8 cellular contexts compared by ENCODE assay signal in genomic region chr9:81609782-81610738, GRCh38.
DNase-seq lines count a peak whose midpoint lies in the region; ATAC-seq and TF ChIP-seq lines count a peak whose summit lies in the region.

No MANE protein-coding gene starts in this region.

- H3K4me1 ChIP-seq in IMR-90 (ENCODE audit: control insufficient read depth, insufficient read depth, low read length): peaks cover 16% of the 10 kb centered on the region

- 0 out of 2 replicates have a peak overlapping the region, but pooled peaks have one; percentile 3 for H3K4ac ChIP-seq in IMR-90 (ENCODE audit: low read depth, low read length)

- no peak overlapping the region for H3K23ac ChIP-seq in IMR-90 (ENCODE audit: low read depth, low read length)

- no peak for TF ChIP-seq RAD21 in IMR-90 (IDR thresholded peaks at IDR 0.05; ENCODE audit: low read length)

- H3K4me3 Mint-ChIP-seq in brain: peak overlapping the region in 1 of 5 experiments; percentile 15
- H3K4me3 Mint-ChIP-seq in natural killer cell: peak overlapping the region; percentile 70

- H3K9me3 Mint-ChIP-seq in brain: peaks cover 0 to 7% (median 0%) of the 10 kb centered on the region in 5 experiments
- no peaks in the 10 kb centered on the region for H3K9me3 Mint-ChIP-seq in natural killer cell

- dilution Hi-C loops in IMR-90 (cut with HindIII; ENCODE audit: low sequenced_read_pairs, unreplicated experiment): no loop called here

- no peak overlapping the region for H4K5ac ChIP-seq in IMR-90 (ENCODE audit: low read depth, low read length)

- 67% methylated on average over 2 of the region's 8 CpGs; no CpG with 5 or more reads in 1 of the 2 experiments for WGBS in IMR-90 (ENCODE audit: extremely low coverage in 2 of 2, insufficient read length in 1 of 2), 2 experiments

- peak overlapping the region; percentile 37; the same call in 1 of the 2 replicates for H4K91ac ChIP-seq in IMR-90 (ENCODE audit: insufficient read depth, low read depth, low read length)

- POLR2A ChIA-PET in IMR-90 (lab: Charles Lee; ENCODE audit: unreplicated experiment): no interaction called here

- CTCF ChIA-PET in IMR-90 (lab: Yijun Ruan, JAX): interaction anchor here (0.8 kb wide), 1 partner anchor 10 kb away, joined by 4 read pairs; no protein-coding TSS in a partner anchor

- no peak overlapping the region for H2AK9ac ChIP-seq in IMR-90 (replicated peaks; ENCODE audit: low read depth, low read length, poor library complexity)

- no peak overlapping the region for H2BK5ac ChIP-seq in IMR-90 (ENCODE audit: low read depth, low read length, poor library complexity, severe bottlenecking)

- H3K9me3 ChIP-seq in IMR-90 (ENCODE audit: control insufficient read depth, insufficient read depth, low read length): no peaks in the 10 kb centered on the region

- TF ChIP-seq CTCF in IMR-90 (conservative IDR thresholded peaks at IDR 0.05; ENCODE audit: low read depth, low read length): no peak
- no peak for TF ChIP-seq CTCF in brain (conservative IDR thresholded peaks at IDR 0.05)
- no peak for TF ChIP-seq CTCF in natural killer cell (IDR thresholded peaks at IDR 0.05)

- no peak overlapping the region for H4K8ac ChIP-seq in IMR-90 (ENCODE audit: low read depth in 2 of 2, low read length in 2 of 2)

- H3K36me3 ChIP-seq in IMR-90 (ENCODE audit: control insufficient read depth, insufficient read depth, low read length): peaks cover 42% of the 10 kb centered on the region

- peak; percentile 23 for DNase-seq in ELR (ENCODE audit: low read depth)
- DNase-seq in IMR-90: peak; percentile 40
- DNase-seq in natural killer cell: no peak
- no peak for DNase-seq in activated T-cell treated with anti-CD3 and anti-CD28 coated beads, Interleukin-2, amount 50 U/mL, for 1 hour
- no peak for DNase-seq in stimulated activated CD8-positive, alpha-beta memory T cell treated with anti-CD3 and anti-CD28 coated beads, Interleukin-4, amount 100 ng/mL, for 48 hours
- DNase-seq in activated CD8-positive, alpha-beta memory T cell treated with anti-CD3 and anti-CD28 coated beads for 24 hours: no peak
- DNase-seq in NCI-H345 (lab: John Stamatoyannopoulos, UW): no peak

- peak overlapping the region; percentile 48; the same call in 1 of the 2 replicates for H3K18ac ChIP-seq in IMR-90 (ENCODE audit: low read depth, low read length)

- in situ Hi-C loops in IMR-90 (cut with MboI; ENCODE audit: low sequenced_read_pairs): no loop called here

- TF ChIP-seq POLR2A in IMR-90 (IDR thresholded peaks at IDR 0.05; ENCODE audit: low read depth, low read length): no peak

- peak overlapping the region; percentile 30; the same call in 1 of the 2 replicates for H2BK120ac ChIP-seq in IMR-90 (ENCODE audit: low read depth, low read length)

- peaks cover 38% of the 10 kb centered on the region for H3K4me1 Mint-ChIP-seq in brain
- H3K4me1 Mint-ChIP-seq in natural killer cell: peaks cover 22 to 32% of the 10 kb centered on the region in 2 donors

- no peak overlapping the region for H2AFZ ChIP-seq in IMR-90 (replicated peaks; ENCODE audit: low read length, poor library complexity)

- H3K14ac ChIP-seq in IMR-90 (replicated peaks; ENCODE audit: low read depth, low read length): peak overlapping the region; percentile 23; the same call in 1 of the 2 replicates

- BruUV-seq in IMR-90 (replicated peaks; lab: Mats Ljungman, UMichigan): no TSS peak

- peak overlapping the region; percentile 3; the same call in 1 of the 2 replicates for H2BK20ac ChIP-seq in IMR-90 (ENCODE audit: low read depth, low read length)

- H3K27me3 Mint-ChIP-seq in brain: no peaks in the 10 kb centered on the region
- H3K27me3 Mint-ChIP-seq in natural killer cell (ENCODE audit: low read depth in 2 of 2): no peaks in the 10 kb centered on the region

- H3K79me1 ChIP-seq in IMR-90 (ENCODE audit: low read depth in 1 of 2, low read length in 2 of 2): peaks cover 4 to 18% of the 10 kb centered on the region in 2 experiments; a peak in 2 of 4 replicates

- H3K4me3 ChIP-seq in IMR-90 (ENCODE audit: insufficient read depth, low read depth, low read length): no peak overlapping the region

- H3K36me3 Mint-ChIP-seq in brain: peaks cover 99% of the 10 kb centered on the region
- H3K36me3 Mint-ChIP-seq in natural killer cell: peaks cover 12% of the 10 kb centered on the region

- ATAC-seq in IMR-90 (ENCODE audit: low read depth) (peak; percentile 19; the same call in 1 of the 2 replicates), natural killer cell (peak in 2 of 3 donors; percentile 84)

- intact Hi-C loops in IMR-90 (cut with micrococcal nuclease) (loop anchor here (5.0 kb wide), 1 partner anchor 77 kb away; the partner anchor contains the start of gene TLE1), natural killer cell (cut with micrococcal nuclease) (no loop called here)

- no peak overlapping the region for H2AK5ac ChIP-seq in IMR-90 (ENCODE audit: low read depth, low read length)

- H3K9ac ChIP-seq in IMR-90 (ENCODE audit: low read depth, low read length): no peak overlapping the region

- H4K20me1 ChIP-seq in IMR-90 (ENCODE audit: insufficient read depth, low read length): no peaks in the 10 kb centered on the region

- H3K56ac ChIP-seq in IMR-90 (ENCODE audit: extremely low read depth, insufficient read depth, low read length): no peak overlapping the region

- no peak overlapping the region for H3K4me2 ChIP-seq in IMR-90 (ENCODE audit: low read depth, low read length)

- H3K27ac Mint-ChIP-seq in brain (peak overlapping the region in 4 of 5 experiments; percentile 13 to 85 (median 58)), natural killer cell (peak overlapping the region; percentile 78 to 80)

- peak overlapping the region; percentile 37; the same call in 1 of the 3 replicates for H2BK15ac ChIP-seq in IMR-90 (ENCODE audit: low read depth, low read length)

- no peaks in the 10 kb centered on the region for H3K27me3 ChIP-seq in IMR-90 (ENCODE audit: control insufficient read depth, insufficient read depth, low read length)

- peaks cover 8% of the 10 kb centered on the region; the same call in 1 of the 2 replicates for H3K9me1 ChIP-seq in IMR-90 (ENCODE audit: insufficient read depth, low read length)

- no peak overlapping the region for H3K27ac ChIP-seq in IMR-90 (ENCODE audit: insufficient read depth, low read length)

TF ChIP-seq in IMR-90, 13 proteins besides CTCF, POLR2A, EP300 and RAD21:
- TF ChIP-seq MAZ (IDR thresholded peaks at IDR 0.05; ENCODE audit: borderline replicate concordance, low read depth, low read length): no peak
- no peak for TF ChIP-seq MAFK (IDR thresholded peaks at IDR 0.05; ENCODE audit: low read depth, low read length)
- TF ChIP-seq USF2 (IDR thresholded peaks at IDR 0.05; ENCODE audit: low read depth, low read length): no peak
- TF ChIP-seq BHLHE40 (IDR thresholded peaks at IDR 0.05; ENCODE audit: low read depth, low read length): no peak
TF ChIP-seq in IMR-90: peak in this region for 0.

Comparison
In these comparisons a context has a peak if more than half of its experiments do, and no peak if none do; other contexts are left out.
1. DNase-seq: peak in ELR (single experiment) and IMR-90 (single experiment); none in natural killer cell (single experiment), activated T-cell treated with anti-CD3 and anti-CD28 coated beads, Interleukin-2, amount 50 U/mL, for 1 hour (single experiment), stimulated activated CD8-positive, alpha-beta memory T cell treated with anti-CD3 and anti-CD28 coated beads, Interleukin-4, amount 100 ng/mL, for 48 hours (single experiment), activated CD8-positive, alpha-beta memory T cell treated with anti-CD3 and anti-CD28 coated beads for 24 hours (single experiment) and NCI-H345 (single experiment).